8 cellular contexts compared by ENCODE assay signal in genomic region chr11:6612816-6613136, GRCh38. TPM values are rescaled to one million over a fixed set of nuclear protein-coding genes. Genes with fewer than 3 reads are reported as not detected.
DNase-seq lines count a peak whose midpoint lies in the region; ATAC-seq and TF ChIP-seq lines count a peak whose summit lies in the region.

No MANE protein-coding gene starts in this region.

- ATAC-seq in DND-41 (ENCODE audit: insufficient read depth, low read depth) = peak; percentile 15; the same call in 2 of the 3 replicates
- peak; percentile 17 for ATAC-seq in GM21515 (IDR thresholded peaks at IDR 0.05; ENCODE audit: unreplicated experiment)
- ATAC-seq in left lobe of liver = peak; percentile 41
- peak; percentile 5 for ATAC-seq in upper lobe of right lung

- H3K9ac ChIP-seq in DND-41 (ENCODE audit: low read depth, low read length) (peak overlapping the region; percentile 72), KMS-11 (peak overlapping the region; percentile 82; the same call in 1 of the 2 replicates)

- no peaks in the 10 kb centered on the region for H3K9me3 ChIP-seq in DND-41 (ENCODE audit: insufficient read depth, low read length, severe bottlenecking)
- H3K9me3 ChIP-seq in ascending aorta = no peaks in the 10 kb centered on the region
- no peaks in the 10 kb centered on the region for H3K9me3 ChIP-seq in upper lobe of right lung

- peaks cover 45% of the 10 kb centered on the region for H3K4me1 ChIP-seq in DND-41 (ENCODE audit: insufficient read depth, low read length)
- peaks cover 30% of the 10 kb centered on the region for H3K4me1 ChIP-seq in KMS-11 (ENCODE audit: low read depth, poor library complexity, severe bottlenecking)
- peaks cover 17 to 37% of the 10 kb centered on the region in 2 donors for H3K4me1 ChIP-seq in ascending aorta
- H3K4me1 ChIP-seq in upper lobe of right lung = peaks cover 26% of the 10 kb centered on the region

- H3K4me3 ChIP-seq in DND-41 (ENCODE audit: low read depth in 1 of 2, low read length in 2 of 2) (peak overlapping the region; percentile 16 to 69; a peak in 3 of 4 replicates), KMS-11 (IDR thresholded peaks at IDR 0.05; ENCODE audit: insufficient read depth, low read depth, low read length) (no peak overlapping the region), ascending aorta (peak overlapping the region; percentile 76 to 95), upper lobe of right lung (peak overlapping the region; percentile 75)

- H3K27me3 ChIP-seq in DND-41 (ENCODE audit: insufficient read depth, low read length, poor library complexity) (no peaks in the 10 kb centered on the region), KMS-11 (ENCODE audit: insufficient read depth, low read depth) (no peaks in the 10 kb centered on the region), ascending aorta (no peaks in the 10 kb centered on the region), upper lobe of right lung (no peaks in the 10 kb centered on the region)

- H3K36me3 ChIP-seq in DND-41 (ENCODE audit: insufficient read depth, low read length) (peaks cover 66% of the 10 kb centered on the region), KMS-11 (ENCODE audit: insufficient read depth) (no peaks in the 10 kb centered on the region), ascending aorta (peaks cover 45 to 53% of the 10 kb centered on the region in 2 donors), upper lobe of right lung (peaks cover 65% of the 10 kb centered on the region)

- H2AFZ ChIP-seq in DND-41 (ENCODE audit: low read depth, low read length) (peak overlapping the region; percentile 95), KMS-11 (ENCODE audit: low read depth) (peak overlapping the region; percentile 60; the same call in 1 of the 2 replicates)

- H4K20me1 ChIP-seq in DND-41 (ENCODE audit: insufficient read depth, low read length) = peaks cover 19% of the 10 kb centered on the region
- H4K20me1 ChIP-seq in KMS-11 (ENCODE audit: insufficient read depth) = no peaks in the 10 kb centered on the region

- peak; percentile 71 for TF ChIP-seq CTCF in DND-41 (IDR thresholded peaks at IDR 0.05; ENCODE audit: borderline replicate concordance, extremely low read depth, low read length, poor library complexity, severe bottlenecking)
- peak; percentile 80 for TF ChIP-seq CTCF in KMS-11 (conservative IDR thresholded peaks at IDR 0.05; ENCODE audit: low read depth, low read length)
- peak in 2 of 3 experiments; percentile 43 to 47 for TF ChIP-seq CTCF in ascending aorta (IDR thresholded peaks at IDR 0.05)
- peak; percentile 47 for TF ChIP-seq CTCF in upper lobe of right lung (IDR thresholded peaks at IDR 0.05)

- DNase-seq in DND-41 (no peak), ascending aorta (ENCODE audit: low spot score in 2 of 2) (no peak), left lobe of liver (ENCODE audit: low spot score) (no peak), upper lobe of right lung (no peak), MV-4-11 (lab: John Stamatoyannopoulos, UW) (no peak), retina (no peak)

- intact Hi-C loops in ascending aorta (cut with DNase I) (loop anchor here (2.0 to 5.0 kb wide), 3 partner anchors 42 to 375 kb away; partner anchors contain the start of genes CNGA4 and DCHS1), upper lobe of right lung (cut with DNase I) (no loop called here)

- H3K27ac ChIP-seq in DND-41 (ENCODE audit: low read length) = peak overlapping the region; percentile 99
- H3K27ac ChIP-seq in KMS-11 = peak overlapping the region; percentile 91
- H3K27ac ChIP-seq in ascending aorta = peak overlapping the region; percentile 95 to 97
- H3K27ac ChIP-seq in upper lobe of right lung = peak overlapping the region; percentile 99

- H3K79me2 ChIP-seq in DND-41 (ENCODE audit: insufficient read depth, low read length) (peaks cover 34% of the 10 kb centered on the region), KMS-11 (ENCODE audit: insufficient read depth, low read depth) (peaks cover 9% of the 10 kb centered on the region; the same call in 1 of the 2 replicates)

- H3K4me2 ChIP-seq in DND-41 (ENCODE audit: insufficient read depth, low read length) = peak overlapping the region; percentile 99
- H3K4me2 ChIP-seq in KMS-11 = peak overlapping the region; percentile 52

RNA-seq across cellular contexts. Expression of gene TAF10, which starts 0.8 kb away (rescaled TPM):
- total RNA-seq in ascending aorta = 76.0 TPM
- 52.5 TPM for total RNA-seq in left lobe of liver
- 87.8 TPM for total RNA-seq in upper lobe of right lung

RNA-seq across cellular contexts. Expression of gene TPP1, which starts 6.4 kb away (rescaled TPM):
- total RNA-seq in ascending aorta (96.7 TPM), left lobe of liver (62.4 TPM), upper lobe of right lung (207 TPM)

RNA-seq across cellular contexts. Expression of gene ILK, which starts 9.2 kb away (rescaled TPM):
- total RNA-seq in ascending aorta (183 TPM), left lobe of liver (41.1 TPM), upper lobe of right lung (148 TPM)

RNA-seq across cellular contexts. Expression of gene RRP8, which starts 9.4 kb away (rescaled TPM):
- total RNA-seq in ascending aorta (9.2 TPM), left lobe of liver (14.4 TPM), upper lobe of right lung (17.9 TPM)

RNA-seq across cellular contexts. Expression of gene DCHS1, which starts 42.8 kb away (rescaled TPM):
- total RNA-seq in ascending aorta (58.0 TPM), left lobe of liver (2.5 TPM), upper lobe of right lung (28.0 TPM)
